ENCODE assay signal across 20 cellular contexts in genomic region chr6:139964737-139965136, GRCh38.
A peak's percentile ranks its signal among the peaks of the same experiment; 100 is the strongest.
DNase-seq lines count a peak whose midpoint lies in the region; ATAC-seq and TF ChIP-seq lines count a peak whose summit lies in the region.
"Had no signal": no experiment of that assay in that cellular context is flagged by ENCODE, and none has a peak within 500 bp of the region (broad histone marks: within the 10 kb centered on the region; RNA-seq: fewer than 3 reads in every experiment).

No MANE protein-coding gene starts in this region.

- H3K4me3 ChIP-seq in heart left ventricle: no peak overlapping the region
- H3K4me3 ChIP-seq in parathyroid adenoma (ENCODE audit: low read depth, low read length): peak overlapping the region; percentile 20
- H3K4me3 ChIP-seq: BLaER1 treated with 17β-estradiol and CSF1 and Interleukin-3, amounts not matched to agents 10 nM and 100 nM; GM12878; MG63 had no signal

- H3K9ac ChIP-seq in parathyroid adenoma: no peak overlapping the region
- H3K9ac ChIP-seq: BLaER1 treated with 17β-estradiol and CSF1 and Interleukin-3, amounts not matched to agents 10 nM and 100 nM had no signal

- H3K27ac ChIP-seq in heart left ventricle (peak overlapping the region in 9 of 12 donors; percentile 3 to 60 (median 44)), VCaP (peak overlapping the region; percentile 67), parathyroid adenoma (peak overlapping the region; percentile 87)
- H3K27ac ChIP-seq: BLaER1 treated with 17β-estradiol and CSF1 and Interleukin-3, amounts not matched to agents 10 nM and 100 nM had no signal

- H3K27me3 Mint-ChIP-seq in mesothelial cell of epicardium (ENCODE audit: low read depth): no peaks in the 10 kb centered on the region
- H3K27me3 Mint-ChIP-seq in natural killer cell (ENCODE audit: low read depth in 2 of 2): no peaks in the 10 kb centered on the region

- ATAC-seq in heart left ventricle (no peak), Right ventricle myocardium inferior (no peak), natural killer cell (no peak)
- ATAC-seq: GM12878 had no signal

- intact Hi-C loops in heart left ventricle (cut with DNase I) (loop anchor here in 4 of 10 donors (5.0 to 10.0 kb wide), 3 partner anchors 480 to 592 kb away; partner anchors contain the start of gene CITED2 (in 4 of the 4)), Right ventricle myocardium inferior (cut with DNase I) (loop anchor here (5.0 to 10.0 kb wide), 3 partner anchors 202 to 592 kb away; partner anchors contain the start of gene CITED2), natural killer cell (cut with micrococcal nuclease) (no loop called here)

- H3K27ac Mint-ChIP-seq in mesothelial cell of epicardium: peak overlapping the region; percentile 70
- no peak overlapping the region for H3K27ac Mint-ChIP-seq in natural killer cell

- DNase-seq in heart left ventricle: no peak
- DNase-seq in Right ventricle myocardium inferior (ENCODE audit: missing footprints): no peak
- DNase-seq in mesothelial cell of epicardium (ENCODE audit: low spot score in 2 of 2, unreplicated experiment in 2 of 2): no peak
- DNase-seq in NCI-H748 treated with DMSO at 0.1 percent for 48 hours (lab: John Stamatoyannopoulos, UW): no peak
- DNase-seq in NOMO-1 treated with dmso at 0.1 percent for 144 hours (lab: John Stamatoyannopoulos, UW; ENCODE audit: unreplicated experiment): no peak
- no peak for DNase-seq in natural killer cell
- DNase-seq: 8988T, DND-41, GDM1, GOT3, MG63, NCI-H1092, NCI-H146, NCI-H2081 treated with DMSO at 0.1 percent for 48 hours, NCI-H510A, NCI-H82 had no signal

- no peaks in the 10 kb centered on the region for H3K9me3 Mint-ChIP-seq in mesothelial cell of epicardium
- no peaks in the 10 kb centered on the region for H3K9me3 Mint-ChIP-seq in natural killer cell

- H3K4me2 ChIP-seq in parathyroid adenoma (ENCODE audit: low read length): peak overlapping the region; percentile 35
- H3K4me2 ChIP-seq: BLaER1 treated with 17β-estradiol and CSF1 and Interleukin-3, amounts not matched to agents 10 nM and 100 nM had no signal

- TF ChIP-seq POLR2A in heart left ventricle (IDR thresholded peaks at IDR 0.05): no peak

- H3K9me3 ChIP-seq in heart left ventricle (no peaks in the 10 kb centered on the region), parathyroid adenoma (ENCODE audit: control insufficient read depth, low read length) (no peaks in the 10 kb centered on the region)
- H3K9me3 ChIP-seq: BLaER1 treated with 17β-estradiol and CSF1 and Interleukin-3, amounts not matched to agents 10 nM and 100 nM; MG63 had no signal

- H3K27me3 ChIP-seq in heart left ventricle: no peaks in the 10 kb centered on the region
- no peaks in the 10 kb centered on the region for H3K27me3 ChIP-seq in parathyroid adenoma (ENCODE audit: control insufficient read depth, insufficient read depth, low read length)
- H3K27me3 ChIP-seq: BLaER1 treated with 17β-estradiol and CSF1 and Interleukin-3, amounts not matched to agents 10 nM and 100 nM; MG63 had no signal

- H3K36me3 ChIP-seq in heart left ventricle (no peaks in the 10 kb centered on the region), parathyroid adenoma (ENCODE audit: control insufficient read depth, insufficient read depth, low read length) (no peaks in the 10 kb centered on the region)
- H3K36me3 ChIP-seq: BLaER1 treated with 17β-estradiol and CSF1 and Interleukin-3, amounts not matched to agents 10 nM and 100 nM; MG63 had no signal

- H3K79me2 ChIP-seq in parathyroid adenoma: no peaks in the 10 kb centered on the region

- H3K36me3 Mint-ChIP-seq in mesothelial cell of epicardium: no peaks in the 10 kb centered on the region
- H3K36me3 Mint-ChIP-seq in natural killer cell: no peaks in the 10 kb centered on the region

- H3K4me3 Mint-ChIP-seq in mesothelial cell of epicardium (no peak overlapping the region), natural killer cell (no peak overlapping the region)

- 69 to 76% (median 73%) methylated on average over 6 of the region's 6 CpGs for WGBS in heart left ventricle, 4 donors

- peak overlapping the region; percentile 33 for H2AFZ ChIP-seq in parathyroid adenoma

- peaks cover 22% of the 10 kb centered on the region for H3K4me1 Mint-ChIP-seq in mesothelial cell of epicardium
- H3K4me1 Mint-ChIP-seq in natural killer cell: no peaks in the 10 kb centered on the region

- peaks cover 0 to 45% (median 10%) of the 10 kb centered on the region in 12 donors for H3K4me1 ChIP-seq in heart left ventricle
- peaks cover 52% of the 10 kb centered on the region for H3K4me1 ChIP-seq in parathyroid adenoma

- no peak for TF ChIP-seq CTCF in heart left ventricle (IDR thresholded peaks at IDR 0.05)
- TF ChIP-seq CTCF in VCaP (conservative IDR thresholded peaks at IDR 0.05): no peak
- no peak for TF ChIP-seq CTCF in mesothelial cell of epicardium (IDR thresholded peaks at IDR 0.05; ENCODE audit: unreplicated experiment)
- no peak for TF ChIP-seq CTCF in parathyroid adenoma (IDR thresholded peaks at IDR 0.05)
- no peak for TF ChIP-seq CTCF in natural killer cell (IDR thresholded peaks at IDR 0.05)
